Comparison of ENCODE assay signal across 8 cellular contexts in genomic region chr21:43659136-43660000, GRCh38. TPM values are rescaled to one million over a fixed set of nuclear protein-coding genes. Genes with fewer than 3 reads are reported as not detected.
DNase-seq lines count a peak whose midpoint lies in the region; ATAC-seq and TF ChIP-seq lines count a peak whose summit lies in the region.

Gene HSF2BP, minus strand, starts transcription at chr21:43659488. Its CDS starts 1,392 bp downstream, at chr21:43658096.
A gene with protein sequence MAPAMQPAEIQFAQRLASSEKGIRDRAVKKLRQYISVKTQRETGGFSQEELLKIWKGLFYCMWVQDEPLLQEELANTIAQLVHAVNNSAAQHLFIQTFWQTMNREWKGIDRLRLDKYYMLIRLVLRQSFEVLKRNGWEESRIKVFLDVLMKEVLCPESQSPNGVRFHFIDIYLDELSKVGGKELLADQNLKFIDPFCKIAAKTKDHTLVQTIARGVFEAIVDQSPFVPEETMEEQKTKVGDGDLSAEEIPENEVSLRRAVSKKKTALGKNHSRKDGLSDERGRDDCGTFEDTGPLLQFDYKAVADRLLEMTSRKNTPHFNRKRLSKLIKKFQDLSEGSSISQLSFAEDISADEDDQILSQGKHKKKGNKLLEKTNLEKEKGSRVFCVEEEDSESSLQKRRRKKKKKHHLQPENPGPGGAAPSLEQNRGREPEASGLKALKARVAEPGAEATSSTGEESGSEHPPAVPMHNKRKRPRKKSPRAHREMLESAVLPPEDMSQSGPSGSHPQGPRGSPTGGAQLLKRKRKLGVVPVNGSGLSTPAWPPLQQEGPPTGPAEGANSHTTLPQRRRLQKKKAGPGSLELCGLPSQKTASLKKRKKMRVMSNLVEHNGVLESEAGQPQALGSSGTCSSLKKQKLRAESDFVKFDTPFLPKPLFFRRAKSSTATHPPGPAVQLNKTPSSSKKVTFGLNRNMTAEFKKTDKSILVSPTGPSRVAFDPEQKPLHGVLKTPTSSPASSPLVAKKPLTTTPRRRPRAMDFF (plus strand): TSS chr21:43659560. CDS start chr21:43659665, 105 bp downstream.

- H3K36me3 ChIP-seq in endocrine pancreas (ENCODE audit: control insufficient read depth, insufficient read depth, low read length) (no peaks in the 10 kb centered on the region), mesendoderm (ENCODE audit: control insufficient read depth, insufficient read depth, low read length) (peaks cover 1% of the 10 kb centered on the region)

- H3K56ac ChIP-seq in mesendoderm (ENCODE audit: low read length) = peak within 1 kb of the TSS; percentile 97

- peak within 1 kb of the TSS; percentile 90 for H3K9ac ChIP-seq in endocrine pancreas (ENCODE audit: control insufficient read depth, insufficient read depth, low read length)
- peak within 1 kb of the TSS; percentile 93 for H3K9ac ChIP-seq in mesendoderm (ENCODE audit: low read length)

- H3K18ac ChIP-seq in mesendoderm (ENCODE audit: low read length) = peak within 1 kb of the TSS; percentile 35

- no peak within 1 kb of the TSS for H2BK5ac ChIP-seq in mesendoderm (ENCODE audit: low read length)

- H3K79me2 ChIP-seq in mesendoderm (ENCODE audit: control insufficient read depth, insufficient read depth, low read length) = peaks cover 37% of the 10 kb centered on the region

- no peak within 1 kb of the TSS for H4K5ac ChIP-seq in mesendoderm (ENCODE audit: low read length)

- H3K27me3 ChIP-seq in endocrine pancreas (ENCODE audit: control insufficient read depth, insufficient read depth, low read length) (no peaks in the 10 kb centered on the region), mesendoderm (ENCODE audit: insufficient read depth, low read length, poor library complexity) (no peaks in the 10 kb centered on the region)

- TF ChIP-seq CTCF in C4-2B (conservative IDR thresholded peaks at IDR 0.05) = no peak; the same call in 1 of the 2 replicates

- H2BK15ac ChIP-seq in mesendoderm (replicated peaks; ENCODE audit: low read depth) = no peak within 1 kb of the TSS

- H3K4me2 ChIP-seq in mesendoderm (ENCODE audit: low read length) = peak within 1 kb of the TSS; percentile 42

- H4K8ac ChIP-seq in mesendoderm (ENCODE audit: low read depth, low read length) = peak within 1 kb of the TSS; percentile 29

- H2BK120ac ChIP-seq in mesendoderm (ENCODE audit: low read depth, low read length) = no peak within 1 kb of the TSS

- peak within 1 kb of the TSS; percentile 86 for H3K27ac ChIP-seq in C4-2B
- H3K27ac ChIP-seq in mesendoderm (ENCODE audit: low read depth, low read length) = peak within 1 kb of the TSS; percentile 82

- H2AK5ac ChIP-seq in mesendoderm (ENCODE audit: low read length) = no peak within 1 kb of the TSS

- H3K9me3 ChIP-seq in endocrine pancreas (ENCODE audit: control insufficient read depth, low read length) = no peaks in the 10 kb centered on the region

- peaks cover 11% of the 10 kb centered on the region for H3K79me1 ChIP-seq in mesendoderm (ENCODE audit: low read length)

- no CpG with 5 or more reads among the region's 92 CpGs for WGBS in mesendoderm (ENCODE audit: extremely low coverage, insufficient coverage, low lambda C conversion rate)

- peak; percentile 74 for ATAC-seq in GM19372 (IDR thresholded peaks at IDR 0.05; ENCODE audit: low read depth, unreplicated experiment)

- H3K4ac ChIP-seq in mesendoderm (ENCODE audit: low read depth, low read length) = peak within 1 kb of the TSS; percentile 59

- peak within 1 kb of the TSS; percentile 58 for H3K4me3 ChIP-seq in endocrine pancreas (ENCODE audit: control insufficient read depth, insufficient read depth, low read length)
- H3K4me3 ChIP-seq in mesendoderm (ENCODE audit: low read length) = peak within 1 kb of the TSS; percentile 83

- no peak within 1 kb of the TSS for H3K23ac ChIP-seq in mesendoderm (ENCODE audit: low read length)

- H3K4me1 ChIP-seq in endocrine pancreas (ENCODE audit: control insufficient read depth, insufficient read depth, low read length) (no peaks in the 10 kb centered on the region), mesendoderm (ENCODE audit: control insufficient read depth, low read depth, low read length) (no peaks in the 10 kb centered on the region)

- DNase-seq in HK-2 (ENCODE audit: unreplicated experiment) (peak; percentile 63), NOMO-1 (lab: John Stamatoyannopoulos, UW; ENCODE audit: unreplicated experiment in 2 of 2) (peak; percentile 77 to 79), mesendoderm (peak; percentile 92)
- DNase-seq in activated CD8-positive, alpha-beta memory T cell treated with anti-CD3 and anti-CD28 coated beads for 24 hours = peak; percentile 92
- peak; percentile 52 for DNase-seq in stimulated activated CD8-positive, alpha-beta memory T cell treated with anti-CD3 and anti-CD28 coated beads, Interleukin-12 subunit alpha, Interleukin-12 subunit beta, amount 100 ng/mL, for 1 hour (ENCODE audit: low read depth)

RNA-seq across cellular contexts. Expression of gene HSF2BP, which starts in this region (rescaled TPM):
- polyA plus RNA-seq in mesendoderm (2013, experiment 1 of 2) = 1.2 TPM
- 1.1 TPM for polyA plus RNA-seq in mesendoderm (2013, experiment 2 of 2)

RNA-seq across cellular contexts. Expression of the second gene that starts in this region (rescaled TPM):
- 67.8 TPM for polyA plus RNA-seq in mesendoderm (2013, experiment 1 of 2)
- polyA plus RNA-seq in mesendoderm (2013, experiment 2 of 2) = 67.4 TPM

Comparison
In these comparisons a context has a peak if more than half of its experiments do, and no peak if none do; other contexts are left out.
1. Peak in every context shown above with its lines: DNase-seq, ATAC-seq, H3K4me3 ChIP-seq and H3K27ac ChIP-seq.